In genomic region chr16:30368122-30368791, GRCh38 we compare ENCODE assay signal across 8 cellular contexts. TPM values are rescaled to one million over a fixed set of nuclear protein-coding genes. Genes with fewer than 3 reads are reported as not detected.
DNase-seq lines count a peak whose midpoint lies in the region; ATAC-seq lines count a peak whose summit lies in the region.

No MANE protein-coding gene starts in this region.

- H3K36me3 Mint-ChIP-seq in activated T-helper 2 cell treated with anti-CD3 and anti-CD28 coated beads, Interferon-gamma antibody, Interleukin-2, Interleukin-4, amounts not matched to agents 10 μg/mL and 5 μg/mL and 100 μg/mL, durations not matched to agents 14 hours and 24 hours and 36 hours (ENCODE audit: low read depth) = peaks cover 46% of the 10 kb centered on the region

- peaks cover 3% of the 10 kb centered on the region for H3K36me3 ChIP-seq in iPS-18a (ENCODE audit: control insufficient read depth, low read depth, low read length)

- ATAC-seq in GM18861 (IDR thresholded peaks at IDR 0.05; ENCODE audit: unreplicated experiment) (no peak), HG02884 (IDR thresholded peaks at IDR 0.05; ENCODE audit: unreplicated experiment) (no peak)

- no peaks in the 10 kb centered on the region for H3K27me3 ChIP-seq in iPS-18a (ENCODE audit: control insufficient read depth, insufficient read depth, low read length)

- peak overlapping the region; percentile 87 for H3K4me3 Mint-ChIP-seq in activated T-helper 2 cell treated with anti-CD3 and anti-CD28 coated beads, Interferon-gamma antibody, Interleukin-2, Interleukin-4, amounts not matched to agents 10 μg/mL and 5 μg/mL and 100 μg/mL, durations not matched to agents 14 hours and 24 hours and 36 hours (ENCODE audit: low read depth)

- H3K9me3 ChIP-seq in iPS-18a (ENCODE audit: control insufficient read depth, low read depth, low read length) = no peaks in the 10 kb centered on the region

- peaks cover 9% of the 10 kb centered on the region for H3K4me1 ChIP-seq in iPS-18a (ENCODE audit: control insufficient read depth, low read depth, low read length)

- no peak overlapping the region for H3K27ac ChIP-seq in iPS-18a (ENCODE audit: low read length)

- peak overlapping the region; percentile 50 for H3K4me3 ChIP-seq in iPS-18a (ENCODE audit: low read length)

- peak overlapping the region; percentile 26 for H3K27ac Mint-ChIP-seq in activated T-helper 2 cell treated with anti-CD3 and anti-CD28 coated beads, Interferon-gamma antibody, Interleukin-2, Interleukin-4, amounts not matched to agents 10 μg/mL and 5 μg/mL and 100 μg/mL, durations not matched to agents 14 hours and 24 hours and 36 hours

- no peak overlapping the region for H3K9ac ChIP-seq in iPS-18a (ENCODE audit: low read length)

- peaks cover 48% of the 10 kb centered on the region for H3K4me1 Mint-ChIP-seq in activated T-helper 2 cell treated with anti-CD3 and anti-CD28 coated beads, Interferon-gamma antibody, Interleukin-2, Interleukin-4, amounts not matched to agents 10 μg/mL and 5 μg/mL and 100 μg/mL, durations not matched to agents 14 hours and 24 hours and 36 hours (ENCODE audit: low read depth)

- H3K9me3 Mint-ChIP-seq in activated T-helper 2 cell treated with anti-CD3 and anti-CD28 coated beads, Interferon-gamma antibody, Interleukin-2, Interleukin-4, amounts not matched to agents 10 μg/mL and 5 μg/mL and 100 μg/mL, durations not matched to agents 14 hours and 24 hours and 36 hours = no peaks in the 10 kb centered on the region

- no peaks in the 10 kb centered on the region for H3K27me3 Mint-ChIP-seq in activated T-helper 2 cell treated with anti-CD3 and anti-CD28 coated beads, Interferon-gamma antibody, Interleukin-2, Interleukin-4, amounts not matched to agents 10 μg/mL and 5 μg/mL and 100 μg/mL, durations not matched to agents 14 hours and 24 hours and 36 hours (ENCODE audit: low read depth)

- DNase-seq in AML-193 (lab: John Stamatoyannopoulos, UW) (peak; percentile 59 to 60), HPDE6-E6E7 (ENCODE audit: extremely low spot score) (peak; percentile 50), stromal cell of bone marrow (ENCODE audit: low read depth) (peak; percentile 43), NCI-H1694 (lab: John Stamatoyannopoulos, UW) (no peak)
- no peak for DNase-seq in activated T-helper 2 cell treated with anti-CD3 and anti-CD28 coated beads, Interferon-gamma antibody, Interleukin-2, Interleukin-4, amounts not matched to agents 10 μg/mL and 5 μg/mL and 100 μg/mL, durations not matched to agents 14 hours and 24 hours and 36 hours (ENCODE audit: low spot score)

- intact Hi-C loops in activated T-helper 2 cell treated with anti-CD3 and anti-CD28 coated beads, Interferon-gamma antibody, Interleukin-2, Interleukin-4, amounts not matched to agents 10 μg/mL and 5 μg/mL and 100 μg/mL, durations not matched to agents 14 hours and 24 hours and 36 hours (cut with micrococcal nuclease) = no loop called here

RNA-seq across cellular contexts. Expression of gene TBC1D10B, which starts 2.0 kb away (rescaled TPM):
- 63.4 and 64.4 TPM in 2 replicates for total RNA-seq in activated T-helper 2 cell treated with anti-CD3 and anti-CD28 coated beads, Interferon-gamma antibody, Interleukin-2, Interleukin-4, amounts not matched to agents 10 μg/mL and 5 μg/mL and 100 μg/mL, durations not matched to agents 14 hours and 24 hours and 36 hours

RNA-seq across cellular contexts. Expression of gene MYL11, which starts 6.3 kb away (rescaled TPM):
- 3.4 and 4.3 TPM in 2 replicates for total RNA-seq in activated T-helper 2 cell treated with anti-CD3 and anti-CD28 coated beads, Interferon-gamma antibody, Interleukin-2, Interleukin-4, amounts not matched to agents 10 μg/mL and 5 μg/mL and 100 μg/mL, durations not matched to agents 14 hours and 24 hours and 36 hours

RNA-seq across cellular contexts. Expression of gene CD2BP2, which starts 13.1 kb away (rescaled TPM):
- 80.1 and 84.5 TPM in 2 replicates for total RNA-seq in activated T-helper 2 cell treated with anti-CD3 and anti-CD28 coated beads, Interferon-gamma antibody, Interleukin-2, Interleukin-4, amounts not matched to agents 10 μg/mL and 5 μg/mL and 100 μg/mL, durations not matched to agents 14 hours and 24 hours and 36 hours

RNA-seq across cellular contexts. Expression of gene SEPTIN1, which starts 14.1 kb away (rescaled TPM):
- total RNA-seq in activated T-helper 2 cell treated with anti-CD3 and anti-CD28 coated beads, Interferon-gamma antibody, Interleukin-2, Interleukin-4, amounts not matched to agents 10 μg/mL and 5 μg/mL and 100 μg/mL, durations not matched to agents 14 hours and 24 hours and 36 hours = 169 and 173 TPM in 2 replicates

RNA-seq across cellular contexts. Expression of gene ZNF48, which starts 27.0 kb away (rescaled TPM):
- 13.4 TPM in 2 replicates for total RNA-seq in activated T-helper 2 cell treated with anti-CD3 and anti-CD28 coated beads, Interferon-gamma antibody, Interleukin-2, Interleukin-4, amounts not matched to agents 10 μg/mL and 5 μg/mL and 100 μg/mL, durations not matched to agents 14 hours and 24 hours and 36 hours

Comparison
In these comparisons a context has a peak if more than half of its experiments do, and no peak if none do; other contexts are left out.
1. DNase-seq: peak in AML-193 (2 of 2), HPDE6-E6E7 (single experiment) and stromal cell of bone marrow (single experiment); none in activated T-helper 2 cell treated with anti-CD3 and anti-CD28 coated beads, Interferon-gamma antibody, Interleukin-2, Interleukin-4, amounts not matched to agents 10 μg/mL and 5 μg/mL and 100 μg/mL, durations not matched to agents 14 hours and 24 hours and 36 hours (single experiment) and NCI-H1694 (single experiment).